Comparison of ENCODE assay signal across 20 cellular contexts in the genomic region with DNA sequence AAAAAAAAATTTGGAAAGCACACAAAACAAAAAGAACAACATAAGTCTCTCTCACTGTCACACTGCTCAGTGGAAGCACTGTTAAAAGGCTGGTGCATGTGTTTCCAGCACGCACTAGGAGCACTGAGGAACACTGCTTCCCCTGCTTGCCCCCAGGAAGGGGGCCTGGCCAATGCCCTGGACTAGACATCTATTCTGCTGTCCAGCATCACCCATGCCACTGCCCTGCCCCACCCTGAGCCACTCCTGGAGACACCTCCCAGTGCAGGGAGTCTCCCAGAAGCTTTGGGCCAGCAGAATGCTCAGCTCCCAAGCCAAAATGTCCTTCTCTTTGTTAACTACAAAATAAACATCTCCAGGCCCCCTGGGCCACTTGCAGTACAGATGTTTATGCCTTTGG. TPM values are rescaled to one million over a fixed set of nuclear protein-coding genes. Genes with fewer than 3 reads are reported as not detected.
"Had no signal": no experiment of that assay in that cellular context is flagged by ENCODE, and none has a peak within 500 bp of the region (broad histone marks: within the 10 kb centered on the region; RNA-seq: fewer than 3 reads in every experiment).

No MANE protein-coding gene starts in this region.

- ATAC-seq: activated CD8-positive, alpha-beta T cell treated with anti-CD3 and anti-CD28 coated beads for 36 hours had no signal

- H3K27ac ChIP-seq: brain microvascular endothelial cell, left ventricle myocardium inferior, parathyroid adenoma, right atrium auricular region, transverse colon, uterus had no signal

- H3K27me3 ChIP-seq: brain microvascular endothelial cell, right atrium auricular region, transverse colon, uterus had no signal

- FAIRE-seq: astrocyte, frontal cortex had no signal

- H3K36me3 Mint-ChIP-seq: activated naive CD8-positive, alpha-beta T cell treated with anti-CD3 and anti-CD28 coated beads for 36 hours had no signal

- H3K9me3 ChIP-seq: left ventricle myocardium inferior, right atrium auricular region, transverse colon, uterus had no signal

- H3K9ac ChIP-seq: parathyroid adenoma had no signal

- H3K4me1 ChIP-seq: parathyroid adenoma, uterus had no signal

- H3K9me3 Mint-ChIP-seq: activated B cell treated with CpG ODN at 0.5 μM for 24 hours; activated CD8-positive, alpha-beta T cell treated with anti-CD3 and anti-CD28 coated beads for 36 hours; activated naive CD4-positive, alpha-beta T cell treated with anti-CD3 and anti-CD28 coated beads for 36 hours; activated naive CD8-positive, alpha-beta T cell treated with anti-CD3 and anti-CD28 coated beads for 36 hours; activated T-helper 1 cell treated with anti-CD3 and anti-CD28 coated beads, Interleukin-12 subunit alpha, Interleukin-12 subunit beta, Interleukin-2, Interleukin-4 antibody, amounts not matched to agents 30 ng/mL and 10 ng/mL and 1 ng/mL, durations not matched to agents 14 hours and 24 hours and 36 hours; T-helper 2 cell treated with Interferon-gamma antibody and Interleukin-4, amounts not matched to agents 5 μg/mL and 100 μg/mL, for 36 hours had no signal

- H3K27ac Mint-ChIP-seq: activated B cell treated with CpG ODN at 0.5 μM for 24 hours; activated CD8-positive, alpha-beta T cell treated with anti-CD3 and anti-CD28 coated beads for 36 hours; activated naive CD4-positive, alpha-beta T cell treated with anti-CD3 and anti-CD28 coated beads for 36 hours; activated naive CD8-positive, alpha-beta T cell treated with anti-CD3 and anti-CD28 coated beads for 36 hours; activated T-helper 1 cell treated with anti-CD3 and anti-CD28 coated beads, Interleukin-12 subunit alpha, Interleukin-12 subunit beta, Interleukin-2, Interleukin-4 antibody, amounts not matched to agents 30 ng/mL and 10 ng/mL and 1 ng/mL, durations not matched to agents 14 hours and 24 hours and 36 hours; T-helper 2 cell treated with Interferon-gamma antibody and Interleukin-4, amounts not matched to agents 5 μg/mL and 100 μg/mL, for 36 hours had no signal

- H3K4me3 ChIP-seq: left ventricle myocardium inferior, right atrium auricular region, transverse colon, uterus had no signal

- H3K36me3 ChIP-seq: brain microvascular endothelial cell, left ventricle myocardium inferior, right atrium auricular region, transverse colon, uterus had no signal

- DNase-seq: activated B cell treated with CpG ODN at 0.5 μM for 24 hours; activated CD4-positive, alpha-beta T cell treated with anti-CD3 and anti-CD28 coated beads, Interleukin-2, amount 50 U/mL, for 1 hour; activated CD8-positive, alpha-beta T cell treated with anti-CD3 and anti-CD28 coated beads for 36 hours; activated effector memory CD4-positive, alpha-beta T cell treated with anti-CD3 and anti-CD28 coated beads, Interleukin-2, amount 50 U/mL, for 16 hours; activated naive CD4-positive, alpha-beta T cell treated with anti-CD3 and anti-CD28 coated beads for 36 hours; activated naive CD8-positive, alpha-beta T cell treated with anti-CD3 and anti-CD28 coated beads for 36 hours; amniotic stem cell; brain microvascular endothelial cell; left ventricle myocardium inferior; stimulated activated naive CD4-positive, alpha-beta T cell; T-helper 1 cell; transverse colon; uterus had no signal

- H3K4me3 Mint-ChIP-seq: activated B cell treated with CpG ODN at 0.5 μM for 24 hours; activated CD8-positive, alpha-beta T cell treated with anti-CD3 and anti-CD28 coated beads for 36 hours; activated naive CD4-positive, alpha-beta T cell treated with anti-CD3 and anti-CD28 coated beads for 36 hours; activated naive CD8-positive, alpha-beta T cell treated with anti-CD3 and anti-CD28 coated beads for 36 hours; activated T-helper 1 cell treated with anti-CD3 and anti-CD28 coated beads, Interleukin-12 subunit alpha, Interleukin-12 subunit beta, Interleukin-2, Interleukin-4 antibody, amounts not matched to agents 30 ng/mL and 10 ng/mL and 1 ng/mL, durations not matched to agents 14 hours and 24 hours and 36 hours; T-helper 2 cell treated with Interferon-gamma antibody and Interleukin-4, amounts not matched to agents 5 μg/mL and 100 μg/mL, for 36 hours had no signal

RNA-seq across cellular contexts. Expression of a gene that starts 49.7 kb away (rescaled TPM):
- total RNA-seq: activated B cell treated with CpG ODN at 0.5 μM for 24 hours; activated naive CD4-positive, alpha-beta T cell treated with anti-CD3 and anti-CD28 coated beads for 36 hours; activated naive CD8-positive, alpha-beta T cell treated with anti-CD3 and anti-CD28 coated beads for 36 hours; activated T-helper 1 cell treated with anti-CD3 and anti-CD28 coated beads, Interleukin-12 subunit alpha, Interleukin-12 subunit beta, Interleukin-2, Interleukin-4 antibody, amounts not matched to agents 30 ng/mL and 10 ng/mL and 1 ng/mL, durations not matched to agents 14 hours and 24 hours and 36 hours; pulmonary artery endothelial cell had no signal
